14 cellular contexts compared by ENCODE assay signal in genomic region chr15:57476533-57476975, GRCh38.
DNase-seq lines count a peak whose midpoint lies in the region; ATAC-seq and FAIRE-seq lines count a peak whose summit lies in the region.
"Had no signal": no experiment of that assay in that cellular context is flagged by ENCODE, and none has a peak within 500 bp of the region (broad histone marks: within the 10 kb centered on the region; RNA-seq: fewer than 3 reads in every experiment).

No MANE protein-coding gene starts in this region.

- intact Hi-C loops in Right ventricle myocardium superior (cut with DNase I) (no loop called here), cardiac septum (cut with DNase I) (no loop called here)

- ATAC-seq in Right ventricle myocardium superior (ENCODE audit: poor library complexity): peak; percentile 65
- no peak for ATAC-seq in HG02884 (IDR thresholded peaks at IDR 0.05; ENCODE audit: unreplicated experiment)

- DNase-seq in Right ventricle myocardium superior (no peak), cardiac septum (ENCODE audit: low spot score) (no peak), left kidney (ENCODE audit: low read depth, low spot score) (peak; percentile 57), amniotic stem cell (lab: John Stamatoyannopoulos, UW) (no peak), RKO (ENCODE audit: low spot score) (no peak), DMS79 treated with DMSO at 0.1 percent for 48 hours (lab: John Stamatoyannopoulos, UW) (no peak)
- DNase-seq: activated T-cell treated with anti-CD3 and anti-CD28 coated beads, Interleukin-2, amount 50 U/mL, for 24 hours; caudate nucleus; DND-41; NCI-H1930; spleen had no signal

- peak; percentile 84 for FAIRE-seq in endometrium (lab: Jason Lieb, UNC)
- FAIRE-seq: A204.1 had no signal
